ENCODE assay signal across 10 cellular contexts in the genomic region with DNA sequence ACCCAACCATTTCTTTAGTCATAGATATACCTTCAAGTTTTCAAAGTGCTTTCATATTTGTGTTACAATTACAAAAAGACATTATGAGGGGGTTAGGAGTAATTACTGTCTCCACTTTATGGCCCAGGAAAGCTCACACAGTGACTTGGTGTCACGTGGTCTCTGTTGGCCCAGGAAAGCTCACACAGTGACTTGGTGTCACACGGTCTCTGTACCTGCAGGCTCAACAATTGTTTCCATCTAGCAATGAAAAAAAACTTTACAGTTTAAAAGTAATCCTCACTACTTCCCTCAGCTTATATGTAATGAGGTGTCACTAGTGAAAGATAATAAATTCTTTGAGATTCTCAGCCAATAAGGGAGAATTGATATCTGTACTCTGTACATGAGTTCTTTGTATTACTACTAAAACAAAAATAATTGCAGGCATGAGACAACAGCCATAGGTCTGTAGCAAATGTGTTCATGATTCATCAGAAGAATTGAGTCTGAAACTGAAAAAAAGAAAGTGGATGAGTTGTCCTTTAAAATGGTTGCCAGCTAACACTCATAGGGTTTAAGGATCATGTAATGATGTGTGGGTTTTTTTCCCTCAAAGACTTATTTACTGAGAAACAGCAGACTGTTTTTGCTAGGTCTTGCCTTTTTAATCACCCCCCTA. TPM values are rescaled to one million over a fixed set of nuclear protein-coding genes. Genes with fewer than 3 reads are reported as not detected.
DNase-seq lines count a peak whose midpoint lies in the region; ATAC-seq, FAIRE-seq and TF ChIP-seq lines count a peak whose summit lies in the region.
"Had no signal": no experiment of that assay in that cellular context is flagged by ENCODE, and none has a peak within 500 bp of the region (broad histone marks: within the 10 kb centered on the region; RNA-seq: fewer than 3 reads in every experiment).

No MANE protein-coding gene starts in this region.

- TF ChIP-seq EP300 in suprapubic skin (IDR thresholded peaks at IDR 0.05): no peak

- no peak overlapping the region for H3K4me3 ChIP-seq in effector memory CD4-positive, alpha-beta T cell (ENCODE audit: insufficient read depth, low read depth, low read length, poor library complexity, severe bottlenecking)
- H3K4me3 ChIP-seq in suprapubic skin: no peak overlapping the region
- H3K4me3 ChIP-seq in SJCRH30: no peak overlapping the region
- H3K4me3 ChIP-seq: lower lobe of right lung had no signal

- DNase-seq in stimulated activated CD4-positive, alpha-beta T cell treated with anti-CD3 and anti-CD28 coated beads, Interleukin-15, amount 100 ng/mL, for 24 hours: peak; percentile 55
- DNase-seq in stimulated activated CD4-positive, alpha-beta T cell treated with anti-CD3 and anti-CD28 coated beads, Interleukin-4, amount 100 ng/mL, for 4 hours: no peak
- DNase-seq in RCC 7860 (ENCODE audit: low spot score) (peak; percentile 30), suprapubic skin (ENCODE audit: low spot score in 2 of 2) (no peak), SJCRH30 (no peak), NOMO-1 treated with dmso at 0.1 percent for 144 hours (lab: John Stamatoyannopoulos, UW; ENCODE audit: unreplicated experiment) (no peak)
- no peak for DNase-seq in effector memory CD4-positive, alpha-beta T cell
- DNase-seq: lower lobe of right lung, NCI-H748 treated with DMSO at 0.1 percent for 48 hours had no signal

- no peaks in the 10 kb centered on the region for H3K27me3 ChIP-seq in effector memory CD4-positive, alpha-beta T cell (replicated peaks; ENCODE audit: control insufficient read depth, insufficient read depth, low read length, poor library complexity, severe bottlenecking)
- H3K27me3 ChIP-seq in suprapubic skin (no peaks in the 10 kb centered on the region), SJCRH30 (no peaks in the 10 kb centered on the region)

- FAIRE-seq in RCC 7860 (lab: Jason Lieb, UNC): peak; percentile 69

- TF ChIP-seq POLR2A in suprapubic skin (IDR thresholded peaks at IDR 0.05): no peak

- peak overlapping the region; percentile 67 for H3K27ac ChIP-seq in effector memory CD4-positive, alpha-beta T cell (ENCODE audit: insufficient read depth, low read length, poor library complexity, severe bottlenecking)
- H3K27ac ChIP-seq in suprapubic skin (peak overlapping the region; percentile 76), SJCRH30 (no peak overlapping the region)
- H3K27ac ChIP-seq: lower lobe of right lung had no signal

- no peak for ATAC-seq in GM21381 (IDR thresholded peaks at IDR 0.05; ENCODE audit: unreplicated experiment)
- ATAC-seq: lower lobe of right lung had no signal

- peaks cover 7% of the 10 kb centered on the region for H3K36me3 ChIP-seq in effector memory CD4-positive, alpha-beta T cell (ENCODE audit: control insufficient read depth, insufficient read depth, low read length)
- no peaks in the 10 kb centered on the region for H3K36me3 ChIP-seq in suprapubic skin
- H3K36me3 ChIP-seq in SJCRH30: peaks cover 2% of the 10 kb centered on the region
- H3K36me3 ChIP-seq: lower lobe of right lung had no signal

- peaks cover 50% of the 10 kb centered on the region for H3K4me1 ChIP-seq in effector memory CD4-positive, alpha-beta T cell (ENCODE audit: control insufficient read depth, insufficient read depth, low read length, poor library complexity, severe bottlenecking)
- H3K4me1 ChIP-seq in suprapubic skin (peaks cover 75% of the 10 kb centered on the region), SJCRH30 (peaks cover under 1% of the 10 kb centered on the region; the same call in 1 of the 2 replicates)

- no peak for TF ChIP-seq CTCF in suprapubic skin (IDR thresholded peaks at IDR 0.05)

- WGBS in suprapubic skin: 74% methylated on average over 2 of the region's 2 CpGs

- H3K9me3 ChIP-seq in effector memory CD4-positive, alpha-beta T cell (ENCODE audit: control insufficient read depth, low read length): no peaks in the 10 kb centered on the region
- no peaks in the 10 kb centered on the region for H3K9me3 ChIP-seq in suprapubic skin
- H3K9me3 ChIP-seq in SJCRH30 (replicated peaks): no peaks in the 10 kb centered on the region
- H3K9me3 ChIP-seq: lower lobe of right lung had no signal

RNA-seq across cellular contexts. Expression of gene OGDH, which starts 10.9 kb away (rescaled TPM):
- 100 to 1,000 TPM in 3 of 4 donors, 10 to 100 TPM in 1; 98.6 to 146 (median 127) TPM for total RNA-seq in suprapubic skin
- 37.8 and 39.4 TPM in 2 replicates for total RNA-seq in SJCRH30 (2014; rRNA removed; shearing (Covaris generic))

RNA-seq across cellular contexts. Expression of gene TMED4, which starts 35.3 kb away (rescaled TPM):
- 100 to 1,000 TPM in 1 of 4 donors, 10 to 100 TPM in 3; 76.8 to 101 (median 93.2) TPM for total RNA-seq in suprapubic skin
- 101 and 114 TPM in 2 replicates for total RNA-seq in SJCRH30 (2014; rRNA removed; shearing (Covaris generic))

RNA-seq across cellular contexts. Expression of gene DDX56, which starts 43.6 kb away (rescaled TPM):
- total RNA-seq in suprapubic skin: 100 to 1,000 TPM in 1 of 4 donors, 10 to 100 TPM in 3; 58.3 to 109 (median 69.5) TPM
- total RNA-seq in SJCRH30 (2014; rRNA removed; shearing (Covaris generic)): 88.5 and 90.1 TPM in 2 replicates

Comparison
In these comparisons a context has a peak if more than half of its experiments do, and no peak if none do; other contexts are left out.
1. DNase-seq: peak in stimulated activated CD4-positive, alpha-beta T cell treated with anti-CD3 and anti-CD28 coated beads, Interleukin-15, amount 100 ng/mL, for 24 hours (single experiment) and RCC 7860 (single experiment); none in stimulated activated CD4-positive, alpha-beta T cell treated with anti-CD3 and anti-CD28 coated beads, Interleukin-4, amount 100 ng/mL, for 4 hours (0 of 2), effector memory CD4-positive, alpha-beta T cell (0 of 3), suprapubic skin (0 of 2), SJCRH30 (0 of 2) and NOMO-1 treated with dmso at 0.1 percent for 144 hours (single experiment).